ENCODE assay signal across 15 cellular contexts in the genomic region with DNA sequence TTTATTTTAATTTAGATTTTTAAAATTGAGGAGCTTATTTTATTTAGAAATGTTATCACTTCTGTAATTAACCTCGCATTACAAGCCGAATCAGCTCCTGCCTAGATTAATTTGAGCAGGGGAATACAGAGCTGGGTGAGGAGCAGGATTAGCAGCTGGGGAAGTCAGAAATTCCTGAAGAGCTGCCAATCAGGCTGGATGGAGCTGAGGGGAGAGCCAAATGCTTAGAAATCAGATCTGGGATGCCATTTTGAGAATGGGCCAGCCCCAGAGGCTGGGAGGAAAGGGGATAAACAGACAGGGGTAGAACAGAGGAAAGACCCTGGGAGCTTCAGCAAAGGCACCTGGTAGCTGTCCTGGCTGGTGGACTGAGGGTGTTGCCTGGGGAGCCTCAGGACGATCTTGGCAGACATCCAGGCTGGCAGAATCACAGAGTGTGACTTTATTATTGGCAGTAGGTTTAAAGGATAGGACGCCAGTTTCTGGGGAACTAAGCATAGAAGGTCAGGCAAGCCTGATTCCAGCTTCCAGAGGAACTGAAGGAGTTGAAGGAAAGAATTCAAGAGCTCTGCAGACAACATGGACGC.
DNase-seq lines count a peak whose midpoint lies in the region; ATAC-seq and TF ChIP-seq lines count a peak whose summit lies in the region.
"Had no signal": no experiment of that assay in that cellular context is flagged by ENCODE, and none has a peak within 500 bp of the region (broad histone marks: within the 10 kb centered on the region; RNA-seq: fewer than 3 reads in every experiment).

No MANE protein-coding gene starts in this region.

- no peaks in the 10 kb centered on the region for H3K79me1 ChIP-seq in neuronal stem cell (ENCODE audit: low read depth, low read length)

- no peak for TF ChIP-seq CTCF in tibial artery (IDR thresholded peaks at IDR 0.05)

- H3K18ac ChIP-seq in neuronal stem cell (ENCODE audit: low read length): peak overlapping the region; percentile 45

- no peak overlapping the region for H2BK5ac ChIP-seq in neuronal stem cell (ENCODE audit: low read length)

- intact Hi-C loops in tibial artery (cut with DNase I; ENCODE audit: low total_unique reads): no loop called here

- H3K4me2 ChIP-seq in neuronal stem cell (ENCODE audit: insufficient read depth, low read length, poor library complexity, severe bottlenecking): no peak overlapping the region

- H2AK5ac ChIP-seq in neuronal stem cell (ENCODE audit: low read depth, low read length): no peak overlapping the region

- H3K27me3 ChIP-seq in neuronal stem cell (ENCODE audit: control insufficient read depth in 3 of 3, insufficient read depth in 3 of 3, low read depth in 1 of 3, low read length in 3 of 3): peaks cover 0 to 2% (median 0%) of the 10 kb centered on the region in 3 experiments
- peaks cover 0 to 8% of the 10 kb centered on the region in 2 donors for H3K27me3 ChIP-seq in tibial artery
- H3K27me3 ChIP-seq: vagina had no signal

- H3K9me3 ChIP-seq in neuronal stem cell (replicated peaks in 1 of 2; ENCODE audit: control insufficient read depth in 2 of 2, insufficient read depth in 1 of 2, low read depth in 1 of 2, low read length in 2 of 2) (no peaks in the 10 kb centered on the region), tibial artery (no peaks in the 10 kb centered on the region)
- H3K9me3 ChIP-seq: vagina had no signal

- no peaks in the 10 kb centered on the region for H3K9me3 Mint-ChIP-seq in activated CD8-positive, alpha-beta memory T cell treated with anti-CD3 and anti-CD28 coated beads, Interleukin-2, amount 10 ng/mL, durations not matched to agents 7 days and 5 days (ENCODE audit: low read depth)
- H3K9me3 Mint-ChIP-seq: mesothelial cell of epicardium had no signal

- no CpG with 5 or more reads among the region's 5 CpGs for WGBS in neuronal stem cell (ENCODE audit: extremely low coverage in 2 of 2, insufficient read length in 2 of 2, insufficient replicate concordance in 1 of 2), 2 donors

- no peak overlapping the region for H3K27ac Mint-ChIP-seq in activated CD8-positive, alpha-beta memory T cell treated with anti-CD3 and anti-CD28 coated beads, Interleukin-2, amount 10 ng/mL, durations not matched to agents 7 days and 5 days
- H3K27ac Mint-ChIP-seq: mesothelial cell of epicardium had no signal

- H3K36me3 ChIP-seq in neuronal stem cell (replicated peaks in 1 of 2; ENCODE audit: control insufficient read depth in 2 of 2, insufficient read depth in 2 of 2, low read length in 2 of 2): no peaks in the 10 kb centered on the region
- H3K36me3 ChIP-seq in tibial artery: no peaks in the 10 kb centered on the region
- H3K36me3 ChIP-seq: vagina had no signal

- H3K4me3 ChIP-seq in neuronal stem cell (ENCODE audit: low read length in 2 of 2) (no peak overlapping the region), tibial artery (no peak overlapping the region)
- H3K4me3 ChIP-seq: vagina had no signal

- H3K4me1 Mint-ChIP-seq in activated CD8-positive, alpha-beta memory T cell treated with anti-CD3 and anti-CD28 coated beads, Interleukin-2, amount 10 ng/mL, durations not matched to agents 7 days and 5 days: no peaks in the 10 kb centered on the region

- H2AFZ ChIP-seq in neuronal stem cell (ENCODE audit: low read length): no peak overlapping the region

- no peak overlapping the region for H2BK12ac ChIP-seq in neuronal stem cell (ENCODE audit: low read length)

- H4K91ac ChIP-seq in neuronal stem cell (ENCODE audit: low read depth, low read length, poor library complexity): no peak overlapping the region

- H3K23ac ChIP-seq in neuronal stem cell (ENCODE audit: low read depth, low read length, poor library complexity): no peak overlapping the region

- no peak overlapping the region for H3K9ac ChIP-seq in neuronal stem cell (ENCODE audit: low read depth, low read length, poor library complexity)

- H3K27ac ChIP-seq in neuronal stem cell (replicated peaks; ENCODE audit: low read length): no peak overlapping the region
- H3K27ac ChIP-seq in tibial artery: no peak overlapping the region
- H3K27ac ChIP-seq: vagina had no signal

- peaks cover 35% of the 10 kb centered on the region for H3K27me3 Mint-ChIP-seq in activated CD8-positive, alpha-beta memory T cell treated with anti-CD3 and anti-CD28 coated beads, Interleukin-2, amount 10 ng/mL, durations not matched to agents 7 days and 5 days

- H3K4ac ChIP-seq in neuronal stem cell (ENCODE audit: low read length): no peak overlapping the region

- ATAC-seq in activated CD8-positive, alpha-beta memory T cell treated with anti-CD3 and anti-CD28 coated beads, Interleukin-2, amount 10 ng/mL, durations not matched to agents 7 days and 5 days: no peak

- H4K8ac ChIP-seq in neuronal stem cell (ENCODE audit: low read depth, low read length): no peak overlapping the region

- CTCF ChIA-PET in activated CD8-positive, alpha-beta memory T cell treated with anti-CD3 and anti-CD28 coated beads, Interleukin-2, amount 10 ng/mL, durations not matched to agents 7 days and 5 days (lab: Charles Lee): no interaction called here

- no peak overlapping the region for H2BK15ac ChIP-seq in neuronal stem cell (ENCODE audit: low read length)

- H2BK120ac ChIP-seq in neuronal stem cell (ENCODE audit: low read depth, low read length): no peak overlapping the region

- no peaks in the 10 kb centered on the region for H3K36me3 Mint-ChIP-seq in activated CD8-positive, alpha-beta memory T cell treated with anti-CD3 and anti-CD28 coated beads, Interleukin-2, amount 10 ng/mL, durations not matched to agents 7 days and 5 days
- H3K36me3 Mint-ChIP-seq: mesothelial cell of epicardium had no signal

- DNase-seq in D341Med (ENCODE audit: low spot score): peak; percentile 54
- DNase-seq in NCI-H1694 treated with DMSO at 0.1 percent for 48 hours (lab: John Stamatoyannopoulos, UW): peak; percentile 60
- DNase-seq in cerebellar cortex (ENCODE audit: low spot score): peak; percentile 63
- DNase-seq in neuronal stem cell (ENCODE audit: low spot score): peak; percentile 5
- DNase-seq in central memory CD4-positive, alpha-beta T cell: no peak
- no peak for DNase-seq in tibial artery
- DNase-seq in activated CD8-positive, alpha-beta memory T cell treated with anti-CD3 and anti-CD28 coated beads, Interleukin-2, amount 10 ng/mL, durations not matched to agents 7 days and 5 days: no peak
- no peak for DNase-seq in ureter (ENCODE audit: low spot score)
- DNase-seq: activated CD4-positive, alpha-beta T cell treated with anti-CD3 and anti-CD28 coated beads, Interleukin-2, amount 50 U/mL, for 4 hours; EL; Kasumi-1; NCI-H510A; T-helper 9 cell had no signal

- H3K4me3 Mint-ChIP-seq in activated CD8-positive, alpha-beta memory T cell treated with anti-CD3 and anti-CD28 coated beads, Interleukin-2, amount 10 ng/mL, durations not matched to agents 7 days and 5 days: no peak overlapping the region
- H3K4me3 Mint-ChIP-seq: mesothelial cell of epicardium had no signal

- no peak overlapping the region for H3K14ac ChIP-seq in neuronal stem cell (ENCODE audit: low read length)

- H3K4me1 ChIP-seq in neuronal stem cell (ENCODE audit: control insufficient read depth in 2 of 2, insufficient read depth in 1 of 2, low read depth in 1 of 2, low read length in 2 of 2) (peaks cover 0 to 6% of the 10 kb centered on the region in 2 donors), tibial artery (peaks cover 0 to 11% (median 7%) of the 10 kb centered on the region in 4 donors)
- H3K4me1 ChIP-seq: vagina had no signal

Comparison
In these comparisons a context has a peak if more than half of its experiments do, and no peak if none do; other contexts are left out.
1. DNase-seq: peak in D341Med (single experiment), NCI-H1694 treated with DMSO at 0.1 percent for 48 hours (single experiment), cerebellar cortex (single experiment) and neuronal stem cell (single experiment); none in central memory CD4-positive, alpha-beta T cell (single experiment), tibial artery (0 of 2), activated CD8-positive, alpha-beta memory T cell treated with anti-CD3 and anti-CD28 coated beads, Interleukin-2, amount 10 ng/mL, durations not matched to agents 7 days and 5 days (single experiment) and ureter (single experiment).